In genomic region chr3:39288300-39288808, GRCh38 we compare ENCODE assay signal across 8 cellular contexts. TPM values are rescaled to one million over a fixed set of nuclear protein-coding genes. Genes with fewer than 3 reads are reported as not detected.
DNase-seq lines count a peak whose midpoint lies in the region; ATAC-seq and TF ChIP-seq lines count a peak whose summit lies in the region.

No MANE protein-coding gene starts in this region.

- peaks cover 3% of the 10 kb centered on the region for H3K4me1 Mint-ChIP-seq in type B pancreatic cell (ENCODE audit: unreplicated experiment)

- H3K36me3 Mint-ChIP-seq in type B pancreatic cell: no peaks in the 10 kb centered on the region

- CTCF ChIA-PET in HCT116 (lab: Charles Lee): interaction anchor here (0.6 to 8.2 kb wide), 35 partner anchors 9 to 643 kb away, joined by 3 to 184 read pairs (median 4); partner anchors contain the start of genes CX3CR1, GORASP1, TTC21A and XIRP1

- POLR2A ChIA-PET in HCT116 (lab: Charles Lee): interaction anchor here (0.9 to 1.4 kb wide), 2 partner anchors 98 to 161 kb away, joined by 3 read pairs; no protein-coding TSS in a partner anchor

- H3K27me3 ChIP-seq in GM06990 (replicated peaks; ENCODE audit: control insufficient read depth, insufficient read depth, low read length): no peaks in the 10 kb centered on the region
- H3K27me3 ChIP-seq in HCT116 (ENCODE audit: insufficient read depth, low read length): no peaks in the 10 kb centered on the region
- H3K27me3 ChIP-seq in MG63: no peaks in the 10 kb centered on the region
- no peaks in the 10 kb centered on the region for H3K27me3 ChIP-seq in SJCRH30
- no peaks in the 10 kb centered on the region for H3K27me3 ChIP-seq in parathyroid adenoma (ENCODE audit: control insufficient read depth, insufficient read depth, low read length)

- H3K9ac ChIP-seq in HCT116 (ENCODE audit: low read length): no peak overlapping the region
- H3K9ac ChIP-seq in parathyroid adenoma: no peak overlapping the region

- H4K20me1 ChIP-seq in HCT116 (ENCODE audit: insufficient read depth): no peaks in the 10 kb centered on the region

- BruUV-seq in HCT116 (replicated peaks; lab: Mats Ljungman, UMichigan): no TSS peak

- H3K4me1 ChIP-seq in HCT116 (ENCODE audit: control insufficient read depth in 1 of 2, insufficient read depth in 2 of 2, low read length in 2 of 2): peaks cover 0 to 7% of the 10 kb centered on the region in 2 experiments; a peak in 1 of 4 replicates
- H3K4me1 ChIP-seq in SJCRH30: no peaks in the 10 kb centered on the region
- H3K4me1 ChIP-seq in parathyroid adenoma: peaks cover 2% of the 10 kb centered on the region

- H3K4me3 ChIP-seq in GM06990 (replicated peaks; ENCODE audit: low read depth, low read length) (no peak overlapping the region), HCT116 (replicated peaks in 1 of 2; ENCODE audit: low read depth in 1 of 2, low read length in 2 of 2) (no peak overlapping the region), MG63 (no peak overlapping the region), SJCRH30 (no peak overlapping the region), parathyroid adenoma (ENCODE audit: low read depth, low read length) (no peak overlapping the region)

- H2AFZ ChIP-seq in HCT116 (ENCODE audit: low read depth, low read length, poor library complexity, severe bottlenecking): peak overlapping the region; percentile 85
- peak overlapping the region; percentile 19 for H2AFZ ChIP-seq in parathyroid adenoma

- H3K9me3 ChIP-seq in HCT116 (ENCODE audit: control insufficient read depth in 1 of 2, insufficient read depth in 1 of 2, low read depth in 1 of 2, low read length in 2 of 2) (no peaks in the 10 kb centered on the region), MG63 (no peaks in the 10 kb centered on the region), SJCRH30 (replicated peaks) (no peaks in the 10 kb centered on the region), parathyroid adenoma (ENCODE audit: control insufficient read depth, low read length) (no peaks in the 10 kb centered on the region)

- no peaks in the 10 kb centered on the region for H3K79me2 ChIP-seq in HCT116 (ENCODE audit: insufficient read depth, low read length)
- H3K79me2 ChIP-seq in parathyroid adenoma: no peaks in the 10 kb centered on the region

- H3K27ac ChIP-seq in HCT116 (ENCODE audit: low read depth, low read length): no peak overlapping the region
- no peak overlapping the region for H3K27ac ChIP-seq in SJCRH30
- no peak overlapping the region for H3K27ac ChIP-seq in parathyroid adenoma

- TF ChIP-seq CTCF in GM06990 (IDR thresholded peaks at IDR 0.05; ENCODE audit: insufficient read depth, low read length, poor library complexity, severe bottlenecking): peak; percentile 96
- TF ChIP-seq CTCF in HCT116 (IDR thresholded peaks at IDR 0.05 in 2 of 3, conservative IDR thresholded peaks at IDR 0.05 in 1 of 3; ENCODE audit: borderline replicate concordance in 1 of 3, insufficient read depth in 1 of 3, low read depth in 2 of 3, low read length in 2 of 3): peak; percentile 94 to 99 (median 96)
- peak; percentile 94 for TF ChIP-seq CTCF in parathyroid adenoma (IDR thresholded peaks at IDR 0.05)
- peak; percentile 89 for TF ChIP-seq CTCF in type B pancreatic cell (conservative IDR thresholded peaks at IDR 0.05)

- no peaks in the 10 kb centered on the region for H3K27me3 Mint-ChIP-seq in type B pancreatic cell

- H3K36me3 ChIP-seq in GM06990 (ENCODE audit: control insufficient read depth, insufficient read depth, low read length) (no peaks in the 10 kb centered on the region), HCT116 (ENCODE audit: control insufficient read depth in 1 of 2, insufficient read depth in 2 of 2, low read length in 2 of 2) (no peaks in the 10 kb centered on the region), MG63 (no peaks in the 10 kb centered on the region), SJCRH30 (no peaks in the 10 kb centered on the region), parathyroid adenoma (ENCODE audit: control insufficient read depth, insufficient read depth, low read length) (no peaks in the 10 kb centered on the region)

- H3K27ac Mint-ChIP-seq in type B pancreatic cell: no peak overlapping the region

- DNase-seq in GM06990 (ENCODE audit: extremely low read depth, insufficient read length) (peak; percentile 87), HCT116 (ENCODE audit: low read depth, low spot score) (peak; percentile 78), MG63 (peak; percentile 74), SJCRH30 (peak; percentile 74 to 79), activated gamma-delta T cell (lab: John Stamatoyannopoulos, UW) (peak; percentile 20), germinal center (ENCODE audit: low spot score) (peak; percentile 99), type B pancreatic cell (ENCODE audit: extremely low spot score, unreplicated experiment) (peak; percentile 82)

- ATAC-seq in HCT116: peak; percentile 96

- intact Hi-C loops in HCT116 (cut with micrococcal nuclease): loop anchor here (1.0 to 2.0 kb wide), 5 partner anchors 80 to 258 kb away; no protein-coding TSS in a partner anchor

- RAD21 ChIA-PET in HCT116 (lab: Charles Lee; ENCODE audit: low non-redundant PET in 1 of 2, low total read pairs in 2 of 2, uncharacterized antibody in 2 of 2, unreplicated experiment in 2 of 2): interaction anchor here (0.6 to 2.4 kb wide), 15 partner anchors 18 to 704 kb away, joined by 3 to 30 read pairs (median 4); partner anchors contain the start of genes GORASP1 (in 1 of the 2), TTC21A (in 1 of the 2) and XIRP1 (in 1 of the 2)

- 0 out of 2 replicates have a peak overlapping the region, but pooled peaks have one; percentile 38 for H3K4me2 ChIP-seq in HCT116 (ENCODE audit: low read length)
- H3K4me2 ChIP-seq in parathyroid adenoma (ENCODE audit: low read length): no peak overlapping the region

- H3K9me3 Mint-ChIP-seq in type B pancreatic cell: no peaks in the 10 kb centered on the region

- H3K9me2 ChIP-seq in HCT116 (ENCODE audit: insufficient read depth): no peaks in the 10 kb centered on the region

- no peak for TF ChIP-seq POLR2A in HCT116 (IDR thresholded peaks at IDR 0.05; ENCODE audit: borderline replicate concordance, extremely low read depth, insufficient read depth, insufficient read length)

- H3K4me3 Mint-ChIP-seq in type B pancreatic cell: no peak overlapping the region

- peak; percentile 100 for TF ChIP-seq RAD21 in HCT116 (IDR thresholded peaks at IDR 0.05; ENCODE audit: low read depth)

TF ChIP-seq in HCT116, 20 proteins besides CTCF, POLR2A, EP300 and RAD21:
- peak; percentile 33 for TF ChIP-seq YY1 (IDR thresholded peaks at IDR 0.05; ENCODE audit: extremely low read depth, insufficient replicate concordance, low read depth, low read length)
- TF ChIP-seq EZH2phosphoT487 (IDR thresholded peaks at IDR 0.05; ENCODE audit: borderline replicate concordance): no peak
TF ChIP-seq in HCT116: peak in this region for 1.

RNA-seq across cellular contexts. Expression of gene CX3CR1, which starts 8.5 kb away (rescaled TPM):
- total RNA-seq in HCT116 (2021; ENCODE audit: unreplicated experiment) (0.10 TPM), type B pancreatic cell (ENCODE audit: low replicate concordance) (0.21 TPM in 1 of 2 replicates, not detected in the other)
- 0.05 TPM in 1 of 2 replicates, not detected in the other for polyA plus RNA-seq in HCT116 (2012)
- not detected in 2 replicates for total RNA-seq in MG63 (2014; rRNA removed; shearing (Covaris generic); ENCODE audit: low replicate concordance)
- not detected in 2 replicates for total RNA-seq in SJCRH30 (2014; rRNA removed; shearing (Covaris generic))

RNA-seq across cellular contexts. Expression of gene CCR8, which starts 41.2 kb away (rescaled TPM):
- total RNA-seq in HCT116 (2021; ENCODE audit: unreplicated experiment) (not detected), type B pancreatic cell (ENCODE audit: low replicate concordance) (1.2 TPM in 1 of 2 replicates, not detected in the other)
- not detected in 2 replicates for polyA plus RNA-seq in HCT116 (2012)
- not detected in 2 replicates for total RNA-seq in MG63 (2014; rRNA removed; shearing (Covaris generic); ENCODE audit: low replicate concordance)
- not detected in 2 replicates for total RNA-seq in SJCRH30 (2014; rRNA removed; shearing (Covaris generic))

Comparison
In these comparisons a context has a peak if more than half of its experiments do, and no peak if none do; other contexts are left out.
1. DNase-seq: peak in every context shown above with its lines; median percentile 99 in germinal center; 87 in GM06990; 82 in type B pancreatic cell; 78 in HCT116; 76 in SJCRH30; 74 in MG63; 20 in activated gamma-delta T cell.